In genomic region chr12:41264281-41264680, GRCh38 we compare ENCODE assay signal across 8 cellular contexts.
DNase-seq lines count a peak whose midpoint lies in the region; ATAC-seq, FAIRE-seq and TF ChIP-seq lines count a peak whose summit lies in the region.

No MANE protein-coding gene starts in this region.

- no peaks in the 10 kb centered on the region for H3K27me3 Mint-ChIP-seq in activated naive CD8-positive, alpha-beta T cell treated with anti-CD3 and anti-CD28 coated beads for 36 hours
- no peaks in the 10 kb centered on the region for H3K27me3 Mint-ChIP-seq in effector memory CD8-positive, alpha-beta T cell

- H2AFZ ChIP-seq in DND-41 (ENCODE audit: low read depth, low read length), result no peak overlapping the region

- TF ChIP-seq CTCF in DND-41 (IDR thresholded peaks at IDR 0.05; ENCODE audit: borderline replicate concordance, extremely low read depth, low read length, poor library complexity, severe bottlenecking) (peak; percentile 50), liver (IDR thresholded peaks at IDR 0.05; ENCODE audit: low read depth, low read length, missing input control) (peak; percentile 34), WERI-Rb-1 (IDR thresholded peaks at IDR 0.05; ENCODE audit: low read depth, low read length) (no peak)

- DNase-seq in DND-41 (no peak), HT-29 (ENCODE audit: low spot score) (peak; percentile 9), NCI-H2029 (lab: John Stamatoyannopoulos, UW) (no peak), WERI-Rb-1 (no peak)
- no peak for DNase-seq in activated naive CD8-positive, alpha-beta T cell treated with anti-CD3 and anti-CD28 coated beads for 36 hours
- DNase-seq in effector memory CD8-positive, alpha-beta T cell, result no peak

- no peaks in the 10 kb centered on the region for H3K4me1 Mint-ChIP-seq in activated naive CD8-positive, alpha-beta T cell treated with anti-CD3 and anti-CD28 coated beads for 36 hours
- H3K4me1 Mint-ChIP-seq in effector memory CD8-positive, alpha-beta T cell (ENCODE audit: low read depth in 2 of 2), result no peaks in the 10 kb centered on the region

- H3K4me3 ChIP-seq in DND-41 (ENCODE audit: low read depth in 1 of 2, low read length in 2 of 2) (no peak overlapping the region), liver (ENCODE audit: low read depth in 1 of 3, low read length in 3 of 3) (no peak overlapping the region), WERI-Rb-1 (ENCODE audit: low read depth, low read length) (no peak overlapping the region)

- H3K9me3 ChIP-seq in DND-41 (ENCODE audit: insufficient read depth, low read length, severe bottlenecking) (no peaks in the 10 kb centered on the region), liver (ENCODE audit: control insufficient read depth in 4 of 4, low read length in 3 of 4) (no peaks in the 10 kb centered on the region), WERI-Rb-1 (ENCODE audit: severe bottlenecking) (no peaks in the 10 kb centered on the region)

- H4K20me1 ChIP-seq in DND-41 (ENCODE audit: insufficient read depth, low read length), result no peaks in the 10 kb centered on the region

- H3K36me3 Mint-ChIP-seq in activated naive CD8-positive, alpha-beta T cell treated with anti-CD3 and anti-CD28 coated beads for 36 hours, result no peaks in the 10 kb centered on the region
- H3K36me3 Mint-ChIP-seq in effector memory CD8-positive, alpha-beta T cell (ENCODE audit: insufficient read depth), result no peaks in the 10 kb centered on the region

- H3K27ac Mint-ChIP-seq in activated naive CD8-positive, alpha-beta T cell treated with anti-CD3 and anti-CD28 coated beads for 36 hours, result no peak overlapping the region
- no peak overlapping the region for H3K27ac Mint-ChIP-seq in effector memory CD8-positive, alpha-beta T cell

- no peaks in the 10 kb centered on the region for H3K4me1 ChIP-seq in DND-41 (ENCODE audit: insufficient read depth, low read length)
- no peaks in the 10 kb centered on the region for H3K4me1 ChIP-seq in liver (ENCODE audit: control insufficient read depth in 4 of 4, insufficient read depth in 4 of 4, low read length in 3 of 4)

- no peak overlapping the region for H3K27ac ChIP-seq in DND-41 (ENCODE audit: low read length)
- H3K27ac ChIP-seq in liver (ENCODE audit: low read depth in 1 of 2, low read length in 2 of 2), result no peak overlapping the region
- no peak overlapping the region for H3K27ac ChIP-seq in WERI-Rb-1

- H3K4me3 Mint-ChIP-seq in activated naive CD8-positive, alpha-beta T cell treated with anti-CD3 and anti-CD28 coated beads for 36 hours, result no peak overlapping the region
- H3K4me3 Mint-ChIP-seq in effector memory CD8-positive, alpha-beta T cell, result no peak overlapping the region

- ATAC-seq in DND-41 (ENCODE audit: insufficient read depth, low read depth), result no peak
- ATAC-seq in effector memory CD8-positive, alpha-beta T cell (replicated peaks), result no peak

- no peaks in the 10 kb centered on the region for H3K9me3 Mint-ChIP-seq in activated naive CD8-positive, alpha-beta T cell treated with anti-CD3 and anti-CD28 coated beads for 36 hours
- H3K9me3 Mint-ChIP-seq in effector memory CD8-positive, alpha-beta T cell, result no peaks in the 10 kb centered on the region

- H3K4me2 ChIP-seq in DND-41 (ENCODE audit: insufficient read depth, low read length), result no peak overlapping the region

- peak; percentile 72 to 78 for TF ChIP-seq RAD21 in liver (IDR thresholded peaks at IDR 0.05)

- H3K36me3 ChIP-seq in DND-41 (ENCODE audit: insufficient read depth, low read length) (no peaks in the 10 kb centered on the region), liver (ENCODE audit: control insufficient read depth in 4 of 4, insufficient read depth in 3 of 4, low read depth in 1 of 4, low read length in 3 of 4) (no peaks in the 10 kb centered on the region), WERI-Rb-1 (no peaks in the 10 kb centered on the region)

- H3K79me2 ChIP-seq in DND-41 (ENCODE audit: insufficient read depth, low read length), result no peaks in the 10 kb centered on the region

- H3K27me3 ChIP-seq in DND-41 (ENCODE audit: insufficient read depth, low read length, poor library complexity) (no peaks in the 10 kb centered on the region), liver (ENCODE audit: control insufficient read depth in 4 of 4, insufficient read depth in 4 of 4, low read length in 3 of 4) (peaks cover 0 to 3% (median 0%) of the 10 kb centered on the region in 4 donors), WERI-Rb-1 (ENCODE audit: insufficient read depth, low read depth, severe bottlenecking) (no peaks in the 10 kb centered on the region)

- FAIRE-seq in TTC549 (lab: Jason Lieb, UNC), result peak; percentile 60

- H3K9ac ChIP-seq in DND-41 (ENCODE audit: low read depth, low read length), result no peak overlapping the region
- no peak overlapping the region for H3K9ac ChIP-seq in liver (ENCODE audit: low read depth in 1 of 2, low read length in 2 of 2)

TF ChIP-seq in liver, 16 proteins besides CTCF, POLR2A, EP300 and RAD21:
- TF ChIP-seq HNF4G (IDR thresholded peaks at IDR 0.05) (no peak), ZBTB33 (IDR thresholded peaks at IDR 0.05) (no peak), JUND (IDR thresholded peaks at IDR 0.05) (no peak), GABPA (IDR thresholded peaks at IDR 0.05 in 1 of 2, conservative IDR thresholded peaks at IDR 0.05 in 1 of 2) (no peak), NR2F2 (IDR thresholded peaks at IDR 0.05) (no peak), EGR1 (IDR thresholded peaks at IDR 0.05; ENCODE audit: low read depth in 2 of 2) (no peak), HNF4A (conservative IDR thresholded peaks at IDR 0.05) (no peak), YY1 (IDR thresholded peaks at IDR 0.05) (no peak), RXRA (IDR thresholded peaks at IDR 0.05) (no peak), SP1 (IDR thresholded peaks at IDR 0.05) (no peak), FOXA1 (IDR thresholded peaks at IDR 0.05) (no peak)
- TF ChIP-seq, protein P1, sequence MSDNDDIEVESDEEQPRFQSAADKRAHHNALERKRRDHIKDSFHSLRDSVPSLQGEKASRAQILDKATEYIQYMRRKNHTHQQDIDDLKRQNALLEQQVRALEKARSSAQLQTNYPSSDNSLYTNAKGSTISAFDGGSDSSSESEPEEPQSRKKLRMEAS (IDR thresholded peaks at IDR 0.05), result no peak
- TF ChIP-seq, protein P2, sequence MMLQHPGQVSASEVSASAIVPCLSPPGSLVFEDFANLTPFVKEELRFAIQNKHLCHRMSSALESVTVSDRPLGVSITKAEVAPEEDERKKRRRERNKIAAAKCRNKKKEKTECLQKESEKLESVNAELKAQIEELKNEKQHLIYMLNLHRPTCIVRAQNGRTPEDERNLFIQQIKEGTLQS (IDR thresholded peaks at IDR 0.05), result no peak
- TF ChIP-seq, protein P3, sequence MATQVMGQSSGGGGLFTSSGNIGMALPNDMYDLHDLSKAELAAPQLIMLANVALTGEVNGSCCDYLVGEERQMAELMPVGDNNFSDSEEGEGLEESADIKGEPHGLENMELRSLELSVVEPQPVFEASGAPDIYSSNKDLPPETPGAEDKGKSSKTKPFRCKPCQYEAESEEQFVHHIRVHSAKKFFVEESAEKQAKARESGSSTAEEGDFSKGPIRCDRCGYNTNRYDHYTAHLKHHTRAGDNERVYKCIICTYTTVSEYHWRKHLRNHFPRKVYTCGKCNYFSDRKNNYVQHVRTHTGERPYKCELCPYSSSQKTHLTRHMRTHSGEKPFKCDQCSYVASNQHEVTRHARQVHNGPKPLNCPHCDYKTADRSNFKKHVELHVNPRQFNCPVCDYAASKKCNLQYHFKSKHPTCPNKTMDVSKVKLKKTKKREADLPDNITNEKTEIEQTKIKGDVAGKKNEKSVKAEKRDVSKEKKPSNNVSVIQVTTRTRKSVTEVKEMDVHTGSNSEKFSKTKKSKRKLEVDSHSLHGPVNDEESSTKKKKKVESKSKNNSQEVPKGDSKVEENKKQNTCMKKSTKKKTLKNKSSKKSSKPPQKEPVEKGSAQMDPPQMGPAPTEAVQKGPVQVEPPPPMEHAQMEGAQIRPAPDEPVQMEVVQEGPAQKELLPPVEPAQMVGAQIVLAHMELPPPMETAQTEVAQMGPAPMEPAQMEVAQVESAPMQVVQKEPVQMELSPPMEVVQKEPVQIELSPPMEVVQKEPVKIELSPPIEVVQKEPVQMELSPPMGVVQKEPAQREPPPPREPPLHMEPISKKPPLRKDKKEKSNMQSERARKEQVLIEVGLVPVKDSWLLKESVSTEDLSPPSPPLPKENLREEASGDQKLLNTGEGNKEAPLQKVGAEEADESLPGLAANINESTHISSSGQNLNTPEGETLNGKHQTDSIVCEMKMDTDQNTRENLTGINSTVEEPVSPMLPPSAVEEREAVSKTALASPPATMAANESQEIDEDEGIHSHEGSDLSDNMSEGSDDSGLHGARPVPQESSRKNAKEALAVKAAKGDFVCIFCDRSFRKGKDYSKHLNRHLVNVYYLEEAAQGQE (IDR thresholded peaks at IDR 0.05), result no peak
TF ChIP-seq in liver: peak in this region for 0.
